34 cellular contexts compared by ENCODE assay signal in genomic region chr13:20168396-20168795, GRCh38. TPM values are rescaled to one million over a fixed set of nuclear protein-coding genes. Genes with fewer than 3 reads are reported as not detected.
"Had no signal": no experiment of that assay in that cellular context is flagged by ENCODE, and none has a peak within 500 bp of the region (broad histone marks: within the 10 kb centered on the region; RNA-seq: fewer than 3 reads in every experiment).

No MANE protein-coding gene starts in this region.

- H3K4me3 Mint-ChIP-seq: activated CD4-positive, alpha-beta T cell treated with anti-CD3 and anti-CD28 coated beads for 36 hours; activated CD4-positive, alpha-beta T cell treated with anti-CD3 and anti-CD28 coated beads, Interleukin-2, amount 10 ng/mL, durations not matched to agents 7 days and 5 days; activated CD8-positive, alpha-beta T cell treated with anti-CD3 and anti-CD28 coated beads, Interleukin-2, amount 10 ng/mL, durations not matched to agents 7 days and 5 days; activated naive CD4-positive, alpha-beta T cell treated with anti-CD3 and anti-CD28 coated beads for 36 hours; activated T-cell treated with anti-CD3 and anti-CD28 coated beads, Interleukin-2, amount 50 U/mL, for 24 hours; WTC11 had no signal

- H3K9me3 Mint-ChIP-seq: activated CD4-positive, alpha-beta T cell treated with anti-CD3 and anti-CD28 coated beads, Interleukin-2, amount 10 ng/mL, durations not matched to agents 7 days and 5 days; activated naive CD4-positive, alpha-beta T cell treated with anti-CD3 and anti-CD28 coated beads for 36 hours; activated naive CD4-positive, alpha-beta T cell treated with anti-CD3 and anti-CD28 coated beads, Interleukin-2, amount 50 U/mL, for 72 hours; activated T-cell treated with anti-CD3 and anti-CD28 coated beads, Interleukin-2, amount 50 U/mL, for 24 hours; activated T-helper 2 cell treated with anti-CD3 and anti-CD28 coated beads, Interferon-gamma antibody, Interleukin-2, Interleukin-4, amounts not matched to agents 10 μg/mL and 5 μg/mL and 100 μg/mL, durations not matched to agents 14 hours and 24 hours and 36 hours; WTC11 had no signal

- H3K36me3 Mint-ChIP-seq: activated naive CD4-positive, alpha-beta T cell treated with anti-CD3 and anti-CD28 coated beads, Interleukin-2, amount 50 U/mL, for 72 hours; WTC11 had no signal

- H3K36me3 ChIP-seq: adrenal gland, breast epithelium had no signal

- H3K9ac ChIP-seq: KMS-11 had no signal

- H3K4me3 ChIP-seq: adrenal gland, body of pancreas, breast epithelium, PC-9 had no signal

- H3K4me2 ChIP-seq: KMS-11, PC-9 had no signal

- ATAC-seq: activated CD4-positive, alpha-beta T cell treated with anti-CD3 and anti-CD28 coated beads for 36 hours; activated CD4-positive, CD25-positive, alpha-beta regulatory T cell treated with anti-CD3 and anti-CD28 coated beads, Interleukin-2, amount 50 U/mL, for 24 hours; activated CD8-positive, alpha-beta T cell treated with anti-CD3 and anti-CD28 coated beads, Interleukin-2, amount 10 ng/mL, durations not matched to agents 7 days and 5 days; activated naive CD4-positive, alpha-beta T cell treated with anti-CD3 and anti-CD28 coated beads, Interleukin-2, amount 50 U/mL, for 72 hours; body of pancreas; Right ventricle myocardium inferior; SK-N-SH treated with all-trans-retinoic acid at 6 μM for 48 hours; WTC11 had no signal

- H3K27me3 ChIP-seq: adrenal gland, body of pancreas had no signal

- H3K9me3 ChIP-seq: adrenal gland, body of pancreas, breast epithelium had no signal

- H2AFZ ChIP-seq: PC-9 had no signal

- H3K27ac Mint-ChIP-seq: activated CD4-positive, alpha-beta T cell treated with anti-CD3 and anti-CD28 coated beads for 36 hours; activated CD4-positive, alpha-beta T cell treated with anti-CD3 and anti-CD28 coated beads, Interleukin-2, amount 10 ng/mL, durations not matched to agents 7 days and 5 days; activated CD8-positive, alpha-beta T cell treated with anti-CD3 and anti-CD28 coated beads, Interleukin-2, amount 10 ng/mL, durations not matched to agents 7 days and 5 days; activated naive CD4-positive, alpha-beta T cell treated with anti-CD3 and anti-CD28 coated beads for 36 hours; activated naive CD4-positive, alpha-beta T cell treated with anti-CD3 and anti-CD28 coated beads, Interleukin-2, amount 50 U/mL, for 72 hours; activated T-cell treated with anti-CD3 and anti-CD28 coated beads, Interleukin-2, amount 50 U/mL, for 24 hours; activated T-helper 2 cell treated with anti-CD3 and anti-CD28 coated beads, Interferon-gamma antibody, Interleukin-2, Interleukin-4, amounts not matched to agents 10 μg/mL and 5 μg/mL and 100 μg/mL, durations not matched to agents 14 hours and 24 hours and 36 hours; WTC11 had no signal

- H3K4me1 ChIP-seq: adrenal gland, breast epithelium had no signal

- DNase-seq: activated CD4-positive, alpha-beta T cell treated with anti-CD3 and anti-CD28 coated beads for 36 hours; activated CD4-positive, alpha-beta T cell treated with anti-CD3 and anti-CD28 coated beads, Interleukin-2, amount 10 ng/mL, durations not matched to agents 7 days and 5 days; activated CD4-positive, alpha-beta T cell treated with anti-CD3 and anti-CD28 coated beads, Interleukin-2, amount 50 U/mL, for 48 hours; activated CD8-positive, alpha-beta T cell treated with anti-CD3 and anti-CD28 coated beads, Interleukin-2, amount 10 ng/mL, durations not matched to agents 7 days and 5 days; activated gamma-delta T cell treated with Interleukin-2 at 50 U/mL for 16 hours; activated naive CD4-positive, alpha-beta T cell treated with anti-CD3 and anti-CD28 coated beads for 36 hours; activated T-cell treated with anti-CD3 and anti-CD28 coated beads, Interleukin-2, amount 50 U/mL, for 24 hours; adrenal gland; body of pancreas; MM.1S; MV-4-11; NCI-H1092; NCI-H1436 treated with DMSO at 0.1 percent for 48 hours; NCI-H1694 treated with DMSO at 0.1 percent for 48 hours; NCI-H2029; NCI-H345; NCI-H510A; NCI-H526; NCI-H82; NK-92 treated with Interleukin-12 subunit alpha and Interleukin-12 subunit beta, amount 100 ng/mL, for 24 hours; PC-9; SIG-M5; T-helper 1 cell; T1000 had no signal

- H3K27ac ChIP-seq: adrenal gland, body of pancreas, breast epithelium, KMS-11, PC-9, RWPE1 had no signal

RNA-seq across cellular contexts. Expression of gene GJA3, which starts 7.5 kb away (rescaled TPM):
- total RNA-seq: adrenal gland, body of pancreas had no signal

RNA-seq across cellular contexts. Expression of gene GJB2, which starts 24.3 kb away (rescaled TPM):
- total RNA-seq: SK-MEL-5 had no signal
